In the genomic region with DNA sequence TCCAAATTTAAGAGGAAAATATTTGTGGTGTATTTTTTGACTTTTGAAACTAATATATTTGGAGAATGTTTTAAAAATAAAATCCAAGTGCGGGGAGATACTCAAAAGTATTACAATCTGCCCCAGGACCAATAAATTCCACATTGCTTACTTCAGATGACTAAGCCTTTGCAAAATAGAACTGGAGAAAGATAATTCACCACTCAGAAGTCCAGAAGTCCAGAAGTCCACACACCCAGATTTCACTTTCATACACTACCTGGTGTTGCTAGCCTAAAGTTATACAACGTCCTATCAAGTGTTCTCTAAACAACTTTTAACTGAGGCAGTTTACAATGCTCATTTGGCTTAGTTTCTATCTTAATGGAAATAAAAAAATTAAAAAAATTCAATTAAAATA, we compare ENCODE assay signal across 18 cellular contexts.
"Had no signal": no experiment of that assay in that cellular context is flagged by ENCODE, and none has a peak within 500 bp of the region (broad histone marks: within the 10 kb centered on the region; RNA-seq: fewer than 3 reads in every experiment).

No MANE protein-coding gene starts in this region.

- DNase-seq: cortex of kidney; dorsolateral prefrontal cortex; effector CD8-positive, alpha-beta T cell; foreskin melanocyte; head of caudate nucleus; hippocampal formation; kidney glomerular epithelial cell; mesendoderm; naive thymus-derived CD4-positive, alpha-beta T cell; nephron progenitor cell; posterior cingulate gyrus; stimulated activated CD4-positive, alpha-beta T cell treated with anti-CD3 and anti-CD28 coated beads, Interleukin-2, amount 100 ng/mL, for 24 hours; stimulated activated CD4-positive, alpha-beta T cell treated with anti-CD3 and anti-CD28 coated beads, Interleukin-4, amount 100 ng/mL, for 4 hours; stimulated activated naive B cell treated with anti-CD40 and anti-IgM and Interleukin-4, amounts not matched to agents 10 μg/mL and 1 μg/mL and 100 μg/mL, for 72 hours; stimulated activated naive CD8-positive, alpha-beta T cell treated with anti-CD3 and anti-CD28 coated beads, Interleukin-15, amount 100 ng/mL, for 72 hours; testis; transverse colon had no signal

- ATAC-seq: naive thymus-derived CD4-positive, alpha-beta T cell; sciatic nerve; stimulated activated naive B cell treated with anti-CD40 and anti-IgM and Interleukin-4, amounts not matched to agents 10 μg/mL and 1 μg/mL and 100 μg/mL, for 72 hours; stimulated activated naive CD8-positive, alpha-beta T cell treated with anti-CD3 and anti-CD28 coated beads, Interleukin-15, amount 100 ng/mL, for 72 hours had no signal
